In genomic region chrX:2755169-2755715, GRCh38 we compare ENCODE assay signal across 3 cellular contexts. TPM values are rescaled to one million over a fixed set of nuclear protein-coding genes. Genes with fewer than 3 reads are reported as not detected.
"Had no signal": no experiment of that assay in that cellular context is flagged by ENCODE, and none has a peak within 500 bp of the region (broad histone marks: within the 10 kb centered on the region; RNA-seq: fewer than 3 reads in every experiment).

No MANE protein-coding gene starts in this region.

RNA-seq across cellular contexts. Expression of gene XG, which starts 3.4 kb away (rescaled TPM):
- total RNA-seq: renal cortical epithelial cell, temporal lobe had no signal
- polyA plus RNA-seq: naive thymus-derived CD4-positive, alpha-beta T cell had no signal
